Comparison of ENCODE assay signal across 2 cellular contexts in the genomic region with DNA sequence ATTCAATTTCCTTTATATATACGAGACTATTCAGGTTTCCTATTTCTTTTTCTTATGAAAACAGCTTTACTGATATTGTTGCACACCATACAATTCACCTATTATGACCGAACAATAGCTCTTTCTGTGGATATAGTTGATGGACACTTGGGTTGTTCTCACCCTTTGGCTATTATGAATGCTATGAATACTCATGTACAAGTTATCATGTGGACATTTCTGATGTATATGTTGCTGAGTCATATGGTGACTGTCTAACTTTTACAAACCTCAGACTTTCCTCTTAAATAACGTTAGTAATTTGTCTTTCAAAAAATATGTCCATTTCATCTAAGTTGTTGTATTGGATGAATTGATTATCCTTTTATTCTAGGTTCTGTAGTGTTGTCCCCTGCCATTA.
A peak's percentile ranks its signal among the peaks of the same experiment; 100 is the strongest.
TF ChIP-seq lines count a peak whose summit lies in the region.

No MANE protein-coding gene starts in this region.

TF ChIP-seq in IMR-90, 13 proteins besides CTCF, POLR2A, EP300 and RAD21:
- TF ChIP-seq, protein P1, sequence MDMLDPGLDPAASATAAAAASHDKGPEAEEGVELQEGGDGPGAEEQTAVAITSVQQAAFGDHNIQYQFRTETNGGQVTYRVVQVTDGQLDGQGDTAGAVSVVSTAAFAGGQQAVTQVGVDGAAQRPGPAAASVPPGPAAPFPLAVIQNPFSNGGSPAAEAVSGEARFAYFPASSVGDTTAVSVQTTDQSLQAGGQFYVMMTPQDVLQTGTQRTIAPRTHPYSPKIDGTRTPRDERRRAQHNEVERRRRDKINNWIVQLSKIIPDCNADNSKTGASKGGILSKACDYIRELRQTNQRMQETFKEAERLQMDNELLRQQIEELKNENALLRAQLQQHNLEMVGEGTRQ (IDR thresholded peaks at IDR 0.05; ENCODE audit: low read depth, low read length), result no peak
- no peak for TF ChIP-seq ELK1 (IDR thresholded peaks at IDR 0.05; ENCODE audit: borderline replicate concordance, low read depth, low read length)
- TF ChIP-seq MAFK (IDR thresholded peaks at IDR 0.05; ENCODE audit: low read depth, low read length), result no peak
- TF ChIP-seq FOS (IDR thresholded peaks at IDR 0.05; ENCODE audit: low read depth, low read length), result no peak
- TF ChIP-seq MAZ (IDR thresholded peaks at IDR 0.05; ENCODE audit: borderline replicate concordance, low read depth, low read length), result no peak
- TF ChIP-seq NFE2L2 (IDR thresholded peaks at IDR 0.05; ENCODE audit: low read depth, low read length), result peak; percentile 39
- TF ChIP-seq CHD1 (IDR thresholded peaks at IDR 0.05; ENCODE audit: low read depth, low read length), result no peak
- no peak for TF ChIP-seq RFX5 (IDR thresholded peaks at IDR 0.05; ENCODE audit: low read depth, low read length)
- TF ChIP-seq CEBPB (IDR thresholded peaks at IDR 0.05; ENCODE audit: low read depth, low read length), result no peak

TF ChIP-seq in GM12878, 131 proteins besides CTCF, POLR2A, EP300 and RAD21:
- no peak for TF ChIP-seq ZNF384 (IDR thresholded peaks at IDR 0.05; ENCODE audit: borderline replicate concordance, low read depth, low read length)
- TF ChIP-seq JUNB (IDR thresholded peaks at IDR 0.05), result peak; percentile 49
- no peak for TF ChIP-seq NRF1 (conservative IDR thresholded peaks at IDR 0.05; ENCODE audit: low read depth, low read length)
- TF ChIP-seq PKNOX1 (IDR thresholded peaks at IDR 0.05), result peak; percentile 49; the same call in 1 of the 2 replicates
- TF ChIP-seq BCLAF1 (IDR thresholded peaks at IDR 0.05), result no peak
- no peak for TF ChIP-seq ATF3 (IDR thresholded peaks at IDR 0.05; ENCODE audit: borderline replicate concordance, extremely low read depth, low read depth, low read length)
- no peak for TF ChIP-seq TAF1 (IDR thresholded peaks at IDR 0.05; ENCODE audit: borderline replicate concordance, low read depth, low read length)
